Comparison of ENCODE assay signal across 35 cellular contexts in the genomic region with DNA sequence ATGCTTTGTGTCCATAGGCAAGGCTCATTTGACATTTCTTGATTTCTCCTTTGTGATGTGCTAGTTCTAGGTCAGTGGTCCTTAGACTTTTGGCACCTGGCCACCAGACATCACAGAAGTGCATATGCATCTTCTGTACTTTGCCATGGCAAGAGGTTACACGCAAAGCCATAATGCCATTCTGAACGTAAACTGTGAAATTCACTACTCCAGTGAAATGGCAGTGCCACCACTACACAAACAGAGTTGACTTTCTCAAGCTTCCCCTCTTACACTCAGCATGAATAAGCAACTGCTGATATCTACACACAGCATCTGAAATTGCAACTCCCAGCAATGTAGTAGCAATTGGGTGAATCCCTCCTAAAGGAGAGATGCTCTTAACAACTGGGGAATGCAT.
"Had no signal": no experiment of that assay in that cellular context is flagged by ENCODE, and none has a peak within 500 bp of the region (broad histone marks: within the 10 kb centered on the region; RNA-seq: fewer than 3 reads in every experiment).

No MANE protein-coding gene starts in this region.

- DNase-seq: Karpas-422, Kasumi-1, MG63, MM.1S, MV-4-11, NCI-H1048, NCI-H1092, NCI-H1092 treated with DMSO at 0.1 percent for 48 hours, NCI-H1105, NCI-H1105 treated with DMSO at 0.1 percent for 48 hours, NCI-H1417, NCI-H1417 treated with DMSO at 0.1 percent for 48 hours, NCI-H1436, NCI-H1436 treated with DMSO at 0.1 percent for 48 hours, NCI-H146, NCI-H1694, NCI-H1694 treated with DMSO at 0.1 percent for 48 hours, NCI-H187, NCI-H187 treated with DMSO at 0.1 percent for 48 hours, NCI-H1930, NCI-H2029, NCI-H2029 treated with DMSO at 0.1 percent for 48 hours, NCI-H2081, NCI-H2081 treated with DMSO at 0.1 percent for 48 hours, NCI-H2107, NCI-H2171, NCI-H2171 treated with DMSO at 0.1 percent for 48 hours, NCI-H2227 treated with DMSO at 0.1 percent for 48 hours, NCI-H226, NCI-H345, NCI-H446, NCI-H446 treated with DMSO at 0.1 percent for 48 hours, NCI-H510A, NCI-H510A treated with DMSO at 0.1 percent for 48 hours, NCI-H524 had no signal
